8 cellular contexts compared by ENCODE assay signal in the genomic region with DNA sequence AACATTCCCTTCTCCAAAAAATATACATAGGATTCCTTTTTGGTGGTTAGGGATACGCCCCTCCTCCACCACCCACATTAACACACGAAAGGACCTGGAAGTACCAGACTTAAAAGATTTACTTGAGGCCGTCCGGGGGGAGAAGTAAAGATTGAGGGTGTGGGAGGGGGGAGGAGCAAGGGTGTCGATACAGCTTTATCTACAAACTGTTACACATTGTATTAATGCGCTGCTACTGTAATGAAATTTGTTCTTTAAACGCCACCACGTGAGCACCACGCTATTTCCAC. TPM values are rescaled to one million over a fixed set of nuclear protein-coding genes. Genes with fewer than 3 reads are reported as not detected.
A peak's percentile ranks its signal among the peaks of the same experiment; 100 is the strongest.
DNase-seq lines count a peak whose midpoint lies in the region; ATAC-seq and TF ChIP-seq lines count a peak whose summit lies in the region.

No MANE protein-coding gene starts in this region.

- no peaks in the 10 kb centered on the region for H3K27me3 ChIP-seq in BJ (ENCODE audit: control insufficient read depth, insufficient read depth, low read length)
- H3K27me3 ChIP-seq in HCT116 (ENCODE audit: insufficient read depth, low read length): no peaks in the 10 kb centered on the region
- H3K27me3 ChIP-seq in hepatocyte: no peaks in the 10 kb centered on the region

- H3K4me3 Mint-ChIP-seq in activated T-helper 17 cell treated with anti-CD3 and anti-CD28 coated beads, Interleukin-2, amount 50 U/mL, for 72 hours: peak overlapping the region; percentile 96

- peaks cover 2 to 23% of the 10 kb centered on the region in 2 experiments; a peak in 3 of 4 replicates for H3K4me1 ChIP-seq in HCT116 (ENCODE audit: control insufficient read depth in 1 of 2, insufficient read depth in 2 of 2, low read length in 2 of 2)
- H3K4me1 ChIP-seq in hepatocyte (ENCODE audit: insufficient read depth): no peaks in the 10 kb centered on the region

- TF ChIP-seq POLR2A in HCT116 (IDR thresholded peaks at IDR 0.05; ENCODE audit: borderline replicate concordance, extremely low read depth, insufficient read depth, insufficient read length): no peak

- peaks cover 79% of the 10 kb centered on the region for H3K36me3 Mint-ChIP-seq in activated T-helper 17 cell treated with anti-CD3 and anti-CD28 coated beads, Interleukin-2, amount 50 U/mL, for 72 hours (ENCODE audit: low read depth)

- H3K79me2 ChIP-seq in HCT116 (ENCODE audit: insufficient read depth, low read length) (peaks cover 57% of the 10 kb centered on the region), hepatocyte (peaks cover 32% of the 10 kb centered on the region)

- no peaks in the 10 kb centered on the region for H3K9me3 Mint-ChIP-seq in activated T-helper 17 cell treated with anti-CD3 and anti-CD28 coated beads, Interleukin-2, amount 50 U/mL, for 72 hours

- ATAC-seq in HCT116 (peak; percentile 16), HG03432 (IDR thresholded peaks at IDR 0.05; ENCODE audit: unreplicated experiment) (no peak)
- peak; percentile 4 for ATAC-seq in activated T-helper 17 cell treated with anti-CD3 and anti-CD28 coated beads, Interleukin-2, amount 50 U/mL, for 72 hours (replicated peaks)

- TF ChIP-seq RAD21 in HCT116 (IDR thresholded peaks at IDR 0.05; ENCODE audit: low read depth): no peak

- H3K27ac Mint-ChIP-seq in activated T-helper 17 cell treated with anti-CD3 and anti-CD28 coated beads, Interleukin-2, amount 50 U/mL, for 72 hours: peak overlapping the region; percentile 98

- H3K4me2 ChIP-seq in HCT116 (ENCODE audit: low read length) (peak overlapping the region; percentile 90), hepatocyte (peak overlapping the region; percentile 75)

- H3K36me3 ChIP-seq in BJ (ENCODE audit: control insufficient read depth, insufficient read depth, low read length): peaks cover 6% of the 10 kb centered on the region; the same call in 1 of the 2 replicates
- peaks cover 9 to 16% of the 10 kb centered on the region in 2 experiments for H3K36me3 ChIP-seq in HCT116 (ENCODE audit: control insufficient read depth in 1 of 2, insufficient read depth in 2 of 2, low read length in 2 of 2)
- no peaks in the 10 kb centered on the region for H3K36me3 ChIP-seq in hepatocyte (replicated peaks; ENCODE audit: insufficient read depth, low read depth)

- no TSS peak for BruUV-seq in HCT116 (replicated peaks; lab: Mats Ljungman, UMichigan)

- H3K4me3 ChIP-seq in BJ (ENCODE audit: low read depth, low read length): peak overlapping the region; percentile 99
- peak overlapping the region; percentile 70 to 100 for H3K4me3 ChIP-seq in HCT116 (replicated peaks in 1 of 2; ENCODE audit: low read depth in 1 of 2, low read length in 2 of 2)
- peak overlapping the region; percentile 52 for H3K4me3 ChIP-seq in hepatocyte

- peak overlapping the region; percentile 70 for H3K27ac ChIP-seq in HCT116 (ENCODE audit: low read depth, low read length)
- H3K27ac ChIP-seq in hepatocyte: peak overlapping the region; percentile 91

- peaks cover 10% of the 10 kb centered on the region for H3K4me1 Mint-ChIP-seq in activated T-helper 17 cell treated with anti-CD3 and anti-CD28 coated beads, Interleukin-2, amount 50 U/mL, for 72 hours

- POLR2A ChIA-PET in BJ (lab: Charles Lee) (no interaction called here), HCT116 (lab: Charles Lee) (interaction anchor here (0.9 kb wide), 1 partner anchor 44 kb away, joined by 3 read pairs; a partner anchor contains a TSS)

- RAD21 ChIA-PET in HCT116 (lab: Charles Lee; ENCODE audit: low non-redundant PET in 1 of 2, low total read pairs in 2 of 2, uncharacterized antibody in 2 of 2, unreplicated experiment in 2 of 2): no interaction called here

- intact Hi-C loops in HCT116 (cut with micrococcal nuclease): loop anchor here (2.0 kb wide), 1 partner anchor 44 kb away; a partner anchor contains a TSS

- no peaks in the 10 kb centered on the region for H3K27me3 Mint-ChIP-seq in activated T-helper 17 cell treated with anti-CD3 and anti-CD28 coated beads, Interleukin-2, amount 50 U/mL, for 72 hours

- H4K20me1 ChIP-seq in HCT116 (ENCODE audit: insufficient read depth): no peaks in the 10 kb centered on the region
- H4K20me1 ChIP-seq in hepatocyte (ENCODE audit: insufficient read depth, poor library complexity, severe bottlenecking): no peaks in the 10 kb centered on the region

- CTCF ChIA-PET in BJ (lab: Yijun Ruan, JAX) (interaction anchor here (1.0 kb wide), 1 partner anchor 39 kb away, joined by 3 read pairs; no protein-coding TSS in a partner anchor), HCT116 (lab: Charles Lee) (interaction anchor here (3.0 kb wide), 1 partner anchor 44 kb away, joined by 7 read pairs; a partner anchor contains a TSS)

- 36% methylated on average over 9 of the region's 9 CpGs for WGBS in hepatocyte (ENCODE audit: low lambda C conversion rate, missing lambda C conversion rate)

- H3K9me3 ChIP-seq in HCT116 (ENCODE audit: control insufficient read depth in 1 of 2, insufficient read depth in 1 of 2, low read depth in 1 of 2, low read length in 2 of 2) (no peaks in the 10 kb centered on the region), hepatocyte (ENCODE audit: low read depth) (no peaks in the 10 kb centered on the region)

- no peak for TF ChIP-seq CTCF in BJ (IDR thresholded peaks at IDR 0.05; ENCODE audit: insufficient read depth, low read depth, low read length)
- TF ChIP-seq CTCF in HCT116 (IDR thresholded peaks at IDR 0.05 in 2 of 3, conservative IDR thresholded peaks at IDR 0.05 in 1 of 3; ENCODE audit: borderline replicate concordance in 1 of 3, insufficient read depth in 1 of 3, low read depth in 2 of 3, low read length in 2 of 3): no peak
- TF ChIP-seq CTCF in hepatocyte (IDR thresholded peaks at IDR 0.05; ENCODE audit: poor library complexity): no peak

- DNase-seq in BJ (ENCODE audit: low read depth) (no peak), HCT116 (ENCODE audit: low read depth, low spot score) (no peak), hepatocyte (ENCODE audit: low spot score) (no peak), 8988T (no peak), inferior parietal cortex (ENCODE audit: extremely low spot score) (no peak)
- DNase-seq in stimulated activated CD4-positive, alpha-beta T cell treated with anti-CD3 and anti-CD28 coated beads, Interleukin-4, amount 100 ng/mL, for 4 hours: peak; percentile 6 to 37

- H3K9me2 ChIP-seq in HCT116 (ENCODE audit: insufficient read depth) (no peaks in the 10 kb centered on the region), hepatocyte (replicated peaks; ENCODE audit: insufficient read depth) (no peaks in the 10 kb centered on the region)

- H3K9ac ChIP-seq in HCT116 (ENCODE audit: low read length): peak overlapping the region; percentile 85

- H2AFZ ChIP-seq in HCT116 (ENCODE audit: low read depth, low read length, poor library complexity, severe bottlenecking): no peak overlapping the region
- peak overlapping the region; percentile 64 for H2AFZ ChIP-seq in hepatocyte

TF ChIP-seq in HCT116, 20 proteins besides CTCF, POLR2A, EP300 and RAD21 (continues in another document):
- TF ChIP-seq CBX3 (IDR thresholded peaks at IDR 0.05; ENCODE audit: low read depth): no peak
- no peak for TF ChIP-seq FOSL1 (IDR thresholded peaks at IDR 0.05; ENCODE audit: low read depth)
- no peak for TF ChIP-seq YY1 (IDR thresholded peaks at IDR 0.05; ENCODE audit: extremely low read depth, insufficient replicate concordance, low read depth, low read length)
- TF ChIP-seq, protein P1, sequence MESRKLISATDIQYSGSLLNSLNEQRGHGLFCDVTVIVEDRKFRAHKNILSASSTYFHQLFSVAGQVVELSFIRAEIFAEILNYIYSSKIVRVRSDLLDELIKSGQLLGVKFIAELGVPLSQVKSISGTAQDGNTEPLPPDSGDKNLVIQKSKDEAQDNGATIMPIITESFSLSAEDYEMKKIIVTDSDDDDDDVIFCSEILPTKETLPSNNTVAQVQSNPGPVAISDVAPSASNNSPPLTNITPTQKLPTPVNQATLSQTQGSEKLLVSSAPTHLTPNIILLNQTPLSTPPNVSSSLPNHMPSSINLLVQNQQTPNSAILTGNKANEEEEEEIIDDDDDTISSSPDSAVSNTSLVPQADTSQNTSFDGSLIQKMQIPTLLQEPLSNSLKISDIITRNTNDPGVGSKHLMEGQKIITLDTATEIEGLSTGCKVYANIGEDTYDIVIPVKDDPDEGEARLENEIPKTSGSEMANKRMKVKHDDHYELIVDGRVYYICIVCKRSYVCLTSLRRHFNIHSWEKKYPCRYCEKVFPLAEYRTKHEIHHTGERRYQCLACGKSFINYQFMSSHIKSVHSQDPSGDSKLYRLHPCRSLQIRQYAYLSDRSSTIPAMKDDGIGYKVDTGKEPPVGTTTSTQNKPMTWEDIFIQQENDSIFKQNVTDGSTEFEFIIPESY (IDR thresholded peaks at IDR 0.05; ENCODE audit: extremely low read depth, insufficient replicate concordance, low read length): no peak

RNA-seq across cellular contexts. Expression of a gene that starts 0.5 kb away (rescaled TPM):
- polyA plus RNA-seq in BJ (2011; rRNA removed) (3.2 and 5.7 TPM in 2 replicates), hepatocyte (2.6 and 4.5 TPM in 2 replicates)
- polyA minus RNA-seq in BJ (2011; rRNA and poly(A)+ RNA removed): 6.1 and 6.3 TPM in 2 replicates
- total RNA-seq in HCT116 (2021; ENCODE audit: unreplicated experiment) (15.6 TPM), hepatocyte (4.3 and 6.6 TPM in 2 replicates)
- 3.7 and 6.4 TPM in 2 replicates for polyA plus RNA-seq in HCT116 (2012)
- total RNA-seq in activated T-helper 17 cell treated with anti-CD3 and anti-CD28 coated beads, Interleukin-2, amount 50 U/mL, for 72 hours: 10 to 100 TPM; 17.6 to 20.5 TPM

RNA-seq across cellular contexts. Expression of a gene that starts 0.7 kb away (rescaled TPM):
- polyA plus RNA-seq in BJ (2011; rRNA removed) (54.0 and 79.1 TPM in 2 replicates), hepatocyte (9.8 and 23.3 TPM in 2 replicates)
- 39.9 and 41.2 TPM in 2 replicates for polyA minus RNA-seq in BJ (2011; rRNA and poly(A)+ RNA removed)
- total RNA-seq in HCT116 (2021; ENCODE audit: unreplicated experiment) (42.9 TPM), hepatocyte (24.0 and 31.7 TPM in 2 replicates)
- polyA plus RNA-seq in HCT116 (2012): 28.8 and 31.0 TPM in 2 replicates
- 10 to 100 TPM; 60.6 to 98.6 TPM for total RNA-seq in activated T-helper 17 cell treated with anti-CD3 and anti-CD28 coated beads, Interleukin-2, amount 50 U/mL, for 72 hours

RNA-seq across cellular contexts. Expression of a gene that starts 38.1 kb away (rescaled TPM):
- 21.7 and 54.0 TPM in 2 replicates for polyA plus RNA-seq in BJ (2011; rRNA removed)
- 37.3 and 57.9 TPM in 2 replicates for polyA minus RNA-seq in BJ (2011; rRNA and poly(A)+ RNA removed)
- 144 TPM for total RNA-seq in HCT116 (2021; ENCODE audit: unreplicated experiment)
- polyA plus RNA-seq in HCT116 (2012): 214 and 224 TPM in 2 replicates
- 100 to 1,000 TPM in 1 of 2 donors, 10 to 100 TPM in 1; 64.0 to 104 TPM for total RNA-seq in activated T-helper 17 cell treated with anti-CD3 and anti-CD28 coated beads, Interleukin-2, amount 50 U/mL, for 72 hours
- 3.2 and 5.0 TPM in 2 replicates for total RNA-seq in hepatocyte
- 13.6 and 17.8 TPM in 2 replicates for polyA plus RNA-seq in hepatocyte

RNA-seq across cellular contexts. Expression of a gene that starts 44.5 kb away (rescaled TPM):
- polyA plus RNA-seq in BJ (2011; rRNA removed) (64.6 and 71.9 TPM in 2 replicates), hepatocyte (218 and 243 TPM in 2 replicates)
- polyA minus RNA-seq in BJ (2011; rRNA and poly(A)+ RNA removed): 8.5 and 12.7 TPM in 2 replicates
- total RNA-seq in HCT116 (2021; ENCODE audit: unreplicated experiment) (169 TPM), hepatocyte (119 and 135 TPM in 2 replicates)
- 87.5 and 158 TPM in 2 replicates for polyA plus RNA-seq in HCT116 (2012)
- 100 to 1,000 TPM in 1 of 2 donors, 10 to 100 TPM in 1; 76.9 to 152 TPM for total RNA-seq in activated T-helper 17 cell treated with anti-CD3 and anti-CD28 coated beads, Interleukin-2, amount 50 U/mL, for 72 hours

Comparison
In these comparisons a context has a peak if more than half of its experiments do, and no peak if none do; other contexts are left out.
1. DNase-seq: peak in stimulated activated CD4-positive, alpha-beta T cell treated with anti-CD3 and anti-CD28 coated beads, Interleukin-4, amount 100 ng/mL, for 4 hours (2 of 2); none in BJ (single experiment), HCT116 (single experiment), hepatocyte (single experiment), 8988T (single experiment) and inferior parietal cortex (single experiment).
2. RNA of a gene that starts 38.1 kb away (total RNA-seq): 144 TPM in HCT116 (single experiment) and 64.0 to 104 TPM in activated T-helper 17 cell treated with anti-CD3 and anti-CD28 coated beads, Interleukin-2, amount 50 U/mL, for 72 hours; 3.2 to 5.0 TPM in hepatocyte; every median in the first group is over 10 times any median in the second.
3. Peak in every context shown above with its lines, with median percentiles within 50 percentile points of each other: H3K4me3 ChIP-seq.